ENCODE assay signal across 2 cellular contexts in the genomic region with DNA sequence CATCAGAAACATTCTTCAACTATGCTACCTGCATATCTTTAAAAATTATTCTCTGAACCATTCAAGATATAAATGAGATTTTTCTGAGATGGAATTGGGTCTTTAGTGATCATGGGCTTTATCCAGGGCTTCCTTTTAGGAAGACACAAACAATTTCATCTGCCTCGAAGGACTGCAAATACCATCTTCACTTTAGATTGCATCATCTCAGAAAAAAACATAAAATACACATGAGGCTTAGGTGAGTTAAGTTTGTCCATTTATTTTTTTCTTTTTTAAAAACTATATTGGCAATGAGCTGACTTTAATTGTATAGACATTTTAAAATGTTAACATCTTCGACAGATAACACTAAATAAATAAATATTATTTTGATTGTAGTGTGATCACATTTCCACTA.
TF ChIP-seq lines count a peak whose summit lies in the region.

No MANE protein-coding gene starts in this region.

TF ChIP-seq in HepG2, 621 proteins besides CTCF, POLR2A, EP300 and RAD21:
- peak; percentile 34; the same call in 1 of the 2 replicates for TF ChIP-seq CEBPB (IDR thresholded peaks at IDR 0.05; ENCODE audit: borderline replicate concordance, low read depth, low read length)
- TF ChIP-seq MTF1 (CRISPR knock-in tag; IDR thresholded peaks at IDR 0.05), result no peak

TF ChIP-seq in H1, 55 proteins besides CTCF, POLR2A, EP300 and RAD21:
- TF ChIP-seq SIN3A (conservative IDR thresholded peaks at IDR 0.05 in 1 of 2, IDR thresholded peaks at IDR 0.05 in 1 of 2; ENCODE audit: low read depth in 1 of 2, low read length in 2 of 2), result no peak
- TF ChIP-seq CEBPB (IDR thresholded peaks at IDR 0.05; ENCODE audit: low read depth, low read length), result peak; percentile 25; the same call in 1 of the 2 replicates
